10 cellular contexts compared by ENCODE assay signal in genomic region chr1:94299627-94300552, GRCh38.
A peak's percentile ranks its signal among the peaks of the same experiment; 100 is the strongest.
DNase-seq lines count a peak whose midpoint lies in the region; ATAC-seq and TF ChIP-seq lines count a peak whose summit lies in the region.
"Had no signal": no experiment of that assay in that cellular context is flagged by ENCODE, and none has a peak within 500 bp of the region (broad histone marks: within the 10 kb centered on the region; RNA-seq: fewer than 3 reads in every experiment).

No MANE protein-coding gene starts in this region.

- no peaks in the 10 kb centered on the region for H3K27me3 Mint-ChIP-seq in progenitor cell of endocrine pancreas

- peaks cover 10% of the 10 kb centered on the region for H3K4me1 Mint-ChIP-seq in progenitor cell of endocrine pancreas (ENCODE audit: low read depth)

- no peak overlapping the region for H3K4me3 Mint-ChIP-seq in progenitor cell of endocrine pancreas (ENCODE audit: low read depth)
- H3K4me3 Mint-ChIP-seq: activated T-helper 1 cell treated with anti-CD3 and anti-CD28 coated beads, Interleukin-12 subunit alpha, Interleukin-12 subunit beta, Interleukin-2, Interleukin-4 antibody, amounts not matched to agents 30 ng/mL and 10 ng/mL and 1 ng/mL, durations not matched to agents 14 hours and 24 hours and 36 hours had no signal

- no peaks in the 10 kb centered on the region for H3K36me3 Mint-ChIP-seq in progenitor cell of endocrine pancreas (ENCODE audit: insufficient read depth)

- H3K27ac Mint-ChIP-seq in progenitor cell of endocrine pancreas, result peak overlapping the region; percentile 70
- H3K27ac Mint-ChIP-seq: activated T-helper 1 cell treated with anti-CD3 and anti-CD28 coated beads, Interleukin-12 subunit alpha, Interleukin-12 subunit beta, Interleukin-2, Interleukin-4 antibody, amounts not matched to agents 30 ng/mL and 10 ng/mL and 1 ng/mL, durations not matched to agents 14 hours and 24 hours and 36 hours had no signal

- no peaks in the 10 kb centered on the region for H3K9me3 Mint-ChIP-seq in progenitor cell of endocrine pancreas (ENCODE audit: low read depth)
- H3K9me3 Mint-ChIP-seq: activated T-helper 1 cell treated with anti-CD3 and anti-CD28 coated beads, Interleukin-12 subunit alpha, Interleukin-12 subunit beta, Interleukin-2, Interleukin-4 antibody, amounts not matched to agents 30 ng/mL and 10 ng/mL and 1 ng/mL, durations not matched to agents 14 hours and 24 hours and 36 hours had no signal

- DNase-seq in GM03348 (ENCODE audit: low spot score), result peak; percentile 39
- peak; percentile 96 for DNase-seq in glomerular visceral epithelial cell (ENCODE audit: extremely low spot score)
- DNase-seq in progenitor cell of endocrine pancreas (ENCODE audit: low spot score, unreplicated experiment), result no peak
- DNase-seq in NCI-H748 (lab: John Stamatoyannopoulos, UW; ENCODE audit: unreplicated experiment), result no peak
- DNase-seq in NK-92 treated with Interleukin-12 subunit alpha and Interleukin-12 subunit beta, amount 100 ng/mL, for 24 hours (lab: John Stamatoyannopoulos, UW), result no peak
- no peak for DNase-seq in activated gamma-delta T cell (lab: John Stamatoyannopoulos, UW)
- DNase-seq: DMS 273 treated with DMSO at 0.1 percent for 48 hours had no signal

- ATAC-seq in SK-N-SH treated with all-trans-retinoic acid at 6 μM for 48 hours (peak; percentile 58; the same call in 2 of the 3 replicates), HG03025 (IDR thresholded peaks at IDR 0.05; ENCODE audit: low FRiP score, unreplicated experiment) (no peak)

- TF ChIP-seq CTCF in progenitor cell of endocrine pancreas (IDR thresholded peaks at IDR 0.05; ENCODE audit: unreplicated experiment), result no peak

TF ChIP-seq in SK-N-SH treated with all-trans-retinoic acid at 6 μM for 48 hours, 23 proteins besides CTCF, POLR2A, EP300 and RAD21:
- TF ChIP-seq TCF4 (CRISPR knock-in tag; IDR thresholded peaks at IDR 0.05; ENCODE audit: borderline replicate concordance) (no peak), CREB5 (CRISPR knock-in tag; IDR thresholded peaks at IDR 0.05; ENCODE audit: low read depth) (no peak), ESRRG (CRISPR knock-in tag; IDR thresholded peaks at IDR 0.05) (no peak), ZNF70 (CRISPR knock-in tag; IDR thresholded peaks at IDR 0.05) (no peak), ISL1 (CRISPR knock-in tag; IDR thresholded peaks at IDR 0.05) (no peak), ZNF565 (CRISPR knock-in tag; conservative IDR thresholded peaks at IDR 0.05; ENCODE audit: low read depth) (no peak), PATZ1 (CRISPR knock-in tag; IDR thresholded peaks at IDR 0.05; ENCODE audit: borderline replicate concordance) (no peak), PPARA (CRISPR knock-in tag; IDR thresholded peaks at IDR 0.05; ENCODE audit: borderline replicate concordance) (no peak), ZNF8 (CRISPR knock-in tag; IDR thresholded peaks at IDR 0.05) (no peak), CSDC2 (CRISPR knock-in tag; IDR thresholded peaks at IDR 0.05) (no peak), TSHZ2 (CRISPR knock-in tag; IDR thresholded peaks at IDR 0.05) (no peak), BACH2 (CRISPR knock-in tag; IDR thresholded peaks at IDR 0.05; ENCODE audit: borderline replicate concordance) (no peak), POU6F1 (CRISPR knock-in tag; IDR thresholded peaks at IDR 0.05; ENCODE audit: borderline replicate concordance, low read depth) (no peak), OSR1 (CRISPR knock-in tag; IDR thresholded peaks at IDR 0.05) (no peak)

Comparison
In these comparisons a context has a peak if more than half of its experiments do, and no peak if none do; other contexts are left out.
1. DNase-seq: peak in GM03348 (single experiment) and glomerular visceral epithelial cell (single experiment); none in progenitor cell of endocrine pancreas (single experiment), NCI-H748 (single experiment), NK-92 treated with Interleukin-12 subunit alpha and Interleukin-12 subunit beta, amount 100 ng/mL, for 24 hours (single experiment) and activated gamma-delta T cell (single experiment).